8 cellular contexts compared by ENCODE assay signal in the genomic region with DNA sequence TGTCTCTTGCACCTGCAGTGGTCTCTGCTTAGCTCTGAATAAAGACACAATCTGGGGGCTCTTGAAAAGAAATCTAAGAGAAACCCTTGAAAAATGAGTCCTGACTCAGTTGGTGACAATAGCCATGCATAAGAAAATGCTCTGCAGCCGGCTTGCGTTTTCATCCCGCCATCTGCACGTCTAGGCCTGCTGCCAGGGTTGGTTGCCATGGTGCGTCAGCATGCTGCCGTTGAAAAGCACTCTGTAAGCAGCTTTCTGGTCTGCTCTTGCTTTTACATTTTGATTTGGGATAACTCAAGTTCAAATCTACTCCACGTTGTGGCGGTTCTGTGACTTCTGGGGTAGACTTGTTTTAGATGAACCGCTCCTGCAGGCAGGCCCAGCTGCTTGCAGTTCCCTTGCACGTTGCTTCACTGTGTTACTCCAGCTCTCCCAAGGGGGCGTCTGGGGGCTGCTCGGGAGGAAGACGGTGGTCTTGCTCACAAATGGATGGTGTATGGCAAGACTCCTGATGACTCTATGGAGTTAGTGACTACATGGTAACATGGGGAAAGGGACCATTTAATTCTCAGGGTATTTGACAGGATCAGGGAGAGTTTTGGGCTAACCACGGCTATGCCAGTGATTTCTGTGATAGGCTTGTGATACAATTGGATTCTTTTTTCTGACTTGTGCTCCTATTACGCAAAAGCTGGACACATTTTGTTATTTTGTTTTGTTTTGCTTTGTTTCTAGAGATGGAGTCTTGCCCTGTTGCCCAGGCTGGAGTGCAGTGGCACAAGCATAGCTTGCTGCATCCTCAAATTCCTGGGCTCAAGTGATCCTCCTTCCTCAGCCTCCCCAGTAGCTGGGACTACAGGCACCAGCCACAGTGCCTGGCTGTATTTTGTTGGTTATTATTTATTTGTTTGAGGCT. TPM values are rescaled to one million over a fixed set of nuclear protein-coding genes. Genes with fewer than 3 reads are reported as not detected.
A peak's percentile ranks its signal among the peaks of the same experiment; 100 is the strongest.
DNase-seq lines count a peak whose midpoint lies in the region; ATAC-seq and TF ChIP-seq lines count a peak whose summit lies in the region.

No MANE protein-coding gene starts in this region.

- H3K27ac ChIP-seq in right cardiac atrium (ENCODE audit: low read length) (no peak overlapping the region), stomach (peak overlapping the region; percentile 7 to 66 (median 30))

- H3K27me3 ChIP-seq in adipocyte (replicated peaks; ENCODE audit: control insufficient read depth, insufficient read depth, low read length) (no peaks in the 10 kb centered on the region), right cardiac atrium (ENCODE audit: control insufficient read depth, insufficient read depth) (no peaks in the 10 kb centered on the region), stomach (no peaks in the 10 kb centered on the region)

- intact Hi-C loops in right cardiac atrium (cut with DNase I), result no loop called here
- intact Hi-C loops in stomach (cut with DNase I; ENCODE audit: low total_unique reads), result no loop called here

- ATAC-seq in right cardiac atrium (peak; percentile 46 to 73), HG03442 (IDR thresholded peaks at IDR 0.05; ENCODE audit: unreplicated experiment) (no peak)

- 31% methylated on average over 15 of the region's 15 CpGs for WGBS in right cardiac atrium
- 17 to 40% (median 36%) methylated on average over 12 to 15 of the region's 15 CpGs for WGBS in stomach, 5 donors

- TF ChIP-seq POLR2A in stomach (IDR thresholded peaks at IDR 0.05), result no peak

- peak overlapping the region; percentile 46 for H3K4me3 ChIP-seq in adipocyte (ENCODE audit: low read length)
- H3K4me3 ChIP-seq in right cardiac atrium (ENCODE audit: low read length), result no peak overlapping the region
- H3K4me3 ChIP-seq in stomach, result no peak overlapping the region

- no peaks in the 10 kb centered on the region for H3K36me3 ChIP-seq in adipocyte (ENCODE audit: control insufficient read depth, insufficient read depth, low read length, severe bottlenecking)
- H3K36me3 ChIP-seq in stomach, result peaks cover 0 to 22% (median 12%) of the 10 kb centered on the region in 4 donors

- TF ChIP-seq CTCF in stomach (IDR thresholded peaks at IDR 0.05) (no peak), GM10266 (IDR thresholded peaks at IDR 0.05; ENCODE audit: control insufficient read depth, insufficient read depth, low read depth, missing control alignments) (no peak)

- H3K9me3 ChIP-seq in adipocyte (ENCODE audit: control insufficient read depth, low read length) (no peaks in the 10 kb centered on the region), right cardiac atrium (ENCODE audit: control insufficient read depth, low read length) (no peaks in the 10 kb centered on the region), stomach (no peaks in the 10 kb centered on the region)

- H3K4me1 ChIP-seq in adipocyte (ENCODE audit: control insufficient read depth, insufficient read depth, low read length), result peaks cover 17% of the 10 kb centered on the region
- peaks cover under 1% of the 10 kb centered on the region for H3K4me1 ChIP-seq in right cardiac atrium (ENCODE audit: control insufficient read depth, insufficient read depth, low read length)
- peaks cover 10 to 26% (median 20%) of the 10 kb centered on the region in 4 donors for H3K4me1 ChIP-seq in stomach

- no peak for TF ChIP-seq EP300 in stomach (IDR thresholded peaks at IDR 0.05)

- no peak overlapping the region for H3K9ac ChIP-seq in adipocyte (ENCODE audit: low read length)

- DNase-seq in NCI-H1105 (lab: John Stamatoyannopoulos, UW), result peak; percentile 83
- peak; percentile 57 for DNase-seq in adipocyte (ENCODE audit: low read depth)
- DNase-seq in right cardiac atrium, result peak; percentile 80 to 94 (median 92)
- DNase-seq in stomach, result peak; percentile 80
- no peak for DNase-seq in OCI-M1 (lab: John Stamatoyannopoulos, UW)
- DNase-seq in activated CD8-positive, alpha-beta memory T cell treated with anti-CD3 and anti-CD28 coated beads, Interleukin-2, amount 50 U/mL, for 4 hours, result no peak
- DNase-seq in GM10266 (ENCODE audit: extremely low spot score), result no peak

RNA-seq across cellular contexts. Expression of a gene that starts 15.8 kb away (rescaled TPM):
- 1 to 10 TPM; 1.7 to 3.6 (median 2.6) TPM for total RNA-seq in right cardiac atrium
- polyA plus RNA-seq in right cardiac atrium, result 1.7 TPM
- 10 to 100 TPM in 2 of 5 donors, 1 to 10 TPM in 2, under 1 TPM in 1; 0.45 to 22.3 (median 7.8) TPM for total RNA-seq in stomach
- polyA plus RNA-seq in stomach, result 10 to 100 TPM in 1 of 3 donors, 1 to 10 TPM in 2; 4.3 to 13.6 (median 4.4) TPM

RNA-seq across cellular contexts. Expression of a gene that starts 46.1 kb away (rescaled TPM):
- total RNA-seq in right cardiac atrium (10 to 100 TPM; 36.4 to 52.0 (median 42.8) TPM), stomach (100 to 1,000 TPM in 1 of 5 donors, 10 to 100 TPM in 3, 1 to 10 TPM in 1; 2.9 to 185 (median 29.5) TPM)
- polyA plus RNA-seq in right cardiac atrium (28.1 TPM), stomach (10 to 100 TPM; 22.4 to 41.4 (median 24.4) TPM)

RNA-seq across cellular contexts. Expression of a gene that starts 50.4 kb away (rescaled TPM):
- total RNA-seq in right cardiac atrium (1 to 10 TPM; 6.5 to 8.3 (median 8.0) TPM), stomach (10 to 100 TPM in 3 of 5 donors, 1 to 10 TPM in 1, not detected in 1; 5.4 to 36.2 (median 22.9) TPM)
- polyA plus RNA-seq in right cardiac atrium (4.7 TPM), stomach (1 to 10 TPM; 2.6 to 7.9 (median 7.2) TPM)

Comparison
In these comparisons a context has a peak if more than half of its experiments do, and no peak if none do; other contexts are left out.
1. DNase-seq: peak in NCI-H1105 (single experiment), adipocyte (single experiment), right cardiac atrium (3 of 3) and stomach (single experiment); none in OCI-M1 (single experiment), activated CD8-positive, alpha-beta memory T cell treated with anti-CD3 and anti-CD28 coated beads, Interleukin-2, amount 50 U/mL, for 4 hours (single experiment) and GM10266 (single experiment).